Comparison of ENCODE assay signal across 24 cellular contexts in the genomic region with DNA sequence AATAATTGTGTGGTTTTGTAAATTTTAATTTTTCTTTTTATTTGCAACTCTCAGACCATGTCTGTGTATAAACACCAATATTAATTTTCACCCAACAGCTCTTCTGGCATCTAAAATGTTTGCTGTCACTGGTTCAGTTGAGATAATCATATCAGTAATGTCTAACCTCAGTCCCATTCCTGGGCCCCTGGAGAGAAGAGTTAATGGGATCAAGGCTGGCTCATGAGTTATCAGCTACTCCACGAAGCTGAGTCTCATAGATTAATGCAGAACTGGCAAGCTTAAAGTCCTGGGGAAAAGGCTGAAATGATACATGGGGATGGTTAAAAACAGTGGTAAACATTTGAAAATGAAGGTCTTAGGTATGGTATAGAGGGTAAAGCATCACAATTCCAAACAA.
"Had no signal": no experiment of that assay in that cellular context is flagged by ENCODE, and none has a peak within 500 bp of the region (broad histone marks: within the 10 kb centered on the region; RNA-seq: fewer than 3 reads in every experiment).

No MANE protein-coding gene starts in this region.

- ATAC-seq: activated CD8-positive, alpha-beta T cell treated with anti-CD3 and anti-CD28 coated beads, Interleukin-2, amount 10 ng/mL, durations not matched to agents 7 days and 5 days; activated naive CD4-positive, alpha-beta T cell treated with anti-CD3 and anti-CD28 coated beads, Interleukin-2, amount 50 U/mL, for 72 hours; gastroesophageal sphincter; left colon; naive thymus-derived CD4-positive, alpha-beta T cell; sciatic nerve; stimulated activated memory B cell treated with anti-CD40 and anti-IgM and Interleukin-4, amounts not matched to agents 10 μg/mL and 1 μg/mL and 100 μg/mL, for 72 hours had no signal

- H3K4me3 Mint-ChIP-seq: activated CD4-positive, alpha-beta T cell treated with anti-CD3 and anti-CD28 coated beads, Interleukin-2, amount 10 ng/mL, durations not matched to agents 7 days and 5 days; activated CD8-positive, alpha-beta T cell treated with anti-CD3 and anti-CD28 coated beads, Interleukin-2, amount 10 ng/mL, durations not matched to agents 7 days and 5 days; activated T-helper 1 cell treated with anti-CD3 and anti-CD28 coated beads, Interleukin-12 subunit alpha, Interleukin-12 subunit beta, Interleukin-2, Interleukin-4 antibody, amounts not matched to agents 30 ng/mL and 10 ng/mL and 1 ng/mL, durations not matched to agents 14 hours and 24 hours and 36 hours; central memory CD8-positive, alpha-beta T cell; stimulated activated memory B cell treated with anti-CD40 and anti-IgM and Interleukin-4, amounts not matched to agents 10 μg/mL and 1 μg/mL and 100 μg/mL, for 72 hours had no signal

- H3K36me3 ChIP-seq: breast epithelium, gastroesophageal sphincter, stomach, suprapubic skin, tibial nerve had no signal

- H3K27me3 ChIP-seq: breast epithelium, stomach, suprapubic skin, tibial nerve had no signal

- DNase-seq: activated CD4-positive, alpha-beta T cell treated with anti-CD3 and anti-CD28 coated beads, Interleukin-2, amount 10 ng/mL, durations not matched to agents 7 days and 5 days; activated CD4-positive, CD25-positive, alpha-beta regulatory T cell treated with anti-CD3 and anti-CD28 coated beads, Interleukin-2, amount 50 U/mL, for 72 hours; activated CD8-positive, alpha-beta T cell treated with anti-CD3 and anti-CD28 coated beads, Interleukin-2, amount 10 ng/mL, durations not matched to agents 7 days and 5 days; activated gamma-delta T cell treated with Interleukin-2 at 50 U/mL for 16 hours; amniotic stem cell; effector memory CD4-positive, alpha-beta T cell; head of caudate nucleus; left colon; naive thymus-derived CD4-positive, alpha-beta T cell; small intestine; stimulated activated CD4-positive, alpha-beta T cell treated with anti-CD3 and anti-CD28 coated beads, Interleukin-15, amount 100 ng/mL, for 24 hours; stomach; T-helper 9 cell had no signal

- H3K9me3 ChIP-seq: breast epithelium, gastroesophageal sphincter, stomach, suprapubic skin, tibial nerve had no signal

- H3K4me1 ChIP-seq: breast epithelium, gastroesophageal sphincter, suprapubic skin, tibial nerve had no signal

- H3K36me3 Mint-ChIP-seq: stimulated activated memory B cell treated with anti-CD40 and anti-IgM and Interleukin-4, amounts not matched to agents 10 μg/mL and 1 μg/mL and 100 μg/mL, for 72 hours had no signal

- H3K27ac ChIP-seq: breast epithelium, gastroesophageal sphincter, stomach, suprapubic skin, tibial nerve, VCaP had no signal

- H3K27ac Mint-ChIP-seq: activated CD4-positive, alpha-beta T cell treated with anti-CD3 and anti-CD28 coated beads, Interleukin-2, amount 10 ng/mL, durations not matched to agents 7 days and 5 days; activated CD8-positive, alpha-beta T cell treated with anti-CD3 and anti-CD28 coated beads, Interleukin-2, amount 10 ng/mL, durations not matched to agents 7 days and 5 days; activated naive CD4-positive, alpha-beta T cell treated with anti-CD3 and anti-CD28 coated beads, Interleukin-2, amount 50 U/mL, for 72 hours; activated T-helper 1 cell treated with anti-CD3 and anti-CD28 coated beads, Interleukin-12 subunit alpha, Interleukin-12 subunit beta, Interleukin-2, Interleukin-4 antibody, amounts not matched to agents 30 ng/mL and 10 ng/mL and 1 ng/mL, durations not matched to agents 14 hours and 24 hours and 36 hours; stimulated activated memory B cell treated with anti-CD40 and anti-IgM and Interleukin-4, amounts not matched to agents 10 μg/mL and 1 μg/mL and 100 μg/mL, for 72 hours had no signal

- H3K4me3 ChIP-seq: breast epithelium, gastroesophageal sphincter, lung, stomach, suprapubic skin, tibial nerve had no signal

- H3K27me3 Mint-ChIP-seq: activated CD4-positive, alpha-beta T cell treated with anti-CD3 and anti-CD28 coated beads, Interleukin-2, amount 10 ng/mL, durations not matched to agents 7 days and 5 days; central memory CD8-positive, alpha-beta T cell; naive thymus-derived CD4-positive, alpha-beta T cell had no signal
